In the genomic region with DNA sequence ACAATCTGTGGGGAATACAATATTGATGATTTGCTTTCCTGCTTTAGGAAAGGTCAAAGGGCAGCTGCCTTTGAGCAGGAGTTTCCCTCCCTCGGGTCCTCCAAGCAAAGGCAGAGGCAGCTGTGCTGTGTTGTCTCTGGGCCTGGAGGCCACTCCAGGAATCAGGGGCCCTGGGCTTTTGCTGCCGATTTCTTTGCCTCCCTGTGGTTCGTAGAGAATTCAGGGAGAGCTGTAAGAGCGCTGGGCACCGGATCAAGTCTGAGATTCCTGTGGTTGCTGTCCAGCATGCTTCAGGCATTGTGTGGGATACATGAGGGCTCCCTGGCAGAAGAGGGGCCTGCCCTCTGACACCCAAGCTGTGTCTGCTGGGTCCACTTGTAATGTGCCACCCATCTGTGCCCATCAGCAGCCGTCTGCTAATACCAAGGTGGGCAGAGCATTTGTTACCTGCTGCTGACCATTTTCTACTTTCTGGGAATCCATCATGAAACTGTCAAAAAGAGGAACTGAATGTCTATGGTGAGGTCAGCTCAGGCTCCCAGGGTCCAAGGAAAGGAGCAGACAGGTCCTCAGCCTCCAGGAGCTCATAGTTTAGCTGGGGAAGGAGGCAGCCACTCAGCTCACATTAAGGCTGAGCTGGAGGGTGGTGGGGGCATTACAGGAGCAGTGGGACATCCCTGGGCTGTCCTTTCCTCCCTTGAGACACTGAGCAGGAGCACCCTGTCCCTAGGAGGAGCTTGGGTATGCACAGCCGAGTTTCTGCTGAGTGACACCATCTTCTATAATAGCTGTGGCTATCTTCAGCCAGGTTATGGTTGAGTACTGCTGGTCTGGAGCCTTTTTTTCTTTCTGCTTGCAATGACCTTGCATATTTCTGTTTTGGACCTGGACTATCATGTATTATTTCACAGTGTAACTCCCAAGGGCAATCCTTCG, we compare ENCODE assay signal across 2 cellular contexts.
TF ChIP-seq lines count a peak whose summit lies in the region.

No MANE protein-coding gene starts in this region.

TF ChIP-seq in A549, 52 proteins besides CTCF, POLR2A, EP300 and RAD21:
- TF ChIP-seq, protein P1, sequence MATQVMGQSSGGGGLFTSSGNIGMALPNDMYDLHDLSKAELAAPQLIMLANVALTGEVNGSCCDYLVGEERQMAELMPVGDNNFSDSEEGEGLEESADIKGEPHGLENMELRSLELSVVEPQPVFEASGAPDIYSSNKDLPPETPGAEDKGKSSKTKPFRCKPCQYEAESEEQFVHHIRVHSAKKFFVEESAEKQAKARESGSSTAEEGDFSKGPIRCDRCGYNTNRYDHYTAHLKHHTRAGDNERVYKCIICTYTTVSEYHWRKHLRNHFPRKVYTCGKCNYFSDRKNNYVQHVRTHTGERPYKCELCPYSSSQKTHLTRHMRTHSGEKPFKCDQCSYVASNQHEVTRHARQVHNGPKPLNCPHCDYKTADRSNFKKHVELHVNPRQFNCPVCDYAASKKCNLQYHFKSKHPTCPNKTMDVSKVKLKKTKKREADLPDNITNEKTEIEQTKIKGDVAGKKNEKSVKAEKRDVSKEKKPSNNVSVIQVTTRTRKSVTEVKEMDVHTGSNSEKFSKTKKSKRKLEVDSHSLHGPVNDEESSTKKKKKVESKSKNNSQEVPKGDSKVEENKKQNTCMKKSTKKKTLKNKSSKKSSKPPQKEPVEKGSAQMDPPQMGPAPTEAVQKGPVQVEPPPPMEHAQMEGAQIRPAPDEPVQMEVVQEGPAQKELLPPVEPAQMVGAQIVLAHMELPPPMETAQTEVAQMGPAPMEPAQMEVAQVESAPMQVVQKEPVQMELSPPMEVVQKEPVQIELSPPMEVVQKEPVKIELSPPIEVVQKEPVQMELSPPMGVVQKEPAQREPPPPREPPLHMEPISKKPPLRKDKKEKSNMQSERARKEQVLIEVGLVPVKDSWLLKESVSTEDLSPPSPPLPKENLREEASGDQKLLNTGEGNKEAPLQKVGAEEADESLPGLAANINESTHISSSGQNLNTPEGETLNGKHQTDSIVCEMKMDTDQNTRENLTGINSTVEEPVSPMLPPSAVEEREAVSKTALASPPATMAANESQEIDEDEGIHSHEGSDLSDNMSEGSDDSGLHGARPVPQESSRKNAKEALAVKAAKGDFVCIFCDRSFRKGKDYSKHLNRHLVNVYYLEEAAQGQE (IDR thresholded peaks at IDR 0.05), result peak; percentile 43; the same call in 1 of the 2 replicates
- TF ChIP-seq SMC3 (IDR thresholded peaks at IDR 0.05), result no peak

TF ChIP-seq in liver, 16 proteins besides CTCF, POLR2A, EP300 and RAD21 (continued from another document):
- TF ChIP-seq, protein P2, sequence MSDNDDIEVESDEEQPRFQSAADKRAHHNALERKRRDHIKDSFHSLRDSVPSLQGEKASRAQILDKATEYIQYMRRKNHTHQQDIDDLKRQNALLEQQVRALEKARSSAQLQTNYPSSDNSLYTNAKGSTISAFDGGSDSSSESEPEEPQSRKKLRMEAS (IDR thresholded peaks at IDR 0.05), result no peak
